Comparison of ENCODE assay signal across 12 cellular contexts in genomic region chr11:118156531-118157185, GRCh38. TPM values are rescaled to one million over a fixed set of nuclear protein-coding genes. Genes with fewer than 3 reads are reported as not detected.
A peak's percentile ranks its signal among the peaks of the same experiment; 100 is the strongest.
DNase-seq lines count a peak whose midpoint lies in the region; ATAC-seq lines count a peak whose summit lies in the region.
"Had no signal": no experiment of that assay in that cellular context is flagged by ENCODE, and none has a peak within 500 bp of the region (broad histone marks: within the 10 kb centered on the region; RNA-seq: fewer than 3 reads in every experiment).

No MANE protein-coding gene starts in this region.

- H3K27ac ChIP-seq in CD4-positive, CD25-positive, alpha-beta regulatory T cell (ENCODE audit: insufficient read depth, low read length, poor library complexity, severe bottlenecking), result no peak overlapping the region
- no peak overlapping the region for H3K27ac ChIP-seq in SJCRH30
- H3K27ac ChIP-seq: spleen, tibial artery had no signal

- DNase-seq in CD4-positive, CD25-positive, alpha-beta regulatory T cell, result peak in 2 of 3 donors; percentile 9 to 18
- DNase-seq in ELR (ENCODE audit: low read depth) (peak; percentile 16), T-helper 17 cell (no peak), SJCRH30 (no peak), AG20443 (ENCODE audit: low spot score) (no peak)
- DNase-seq: spleen, tibial artery had no signal

- peaks cover 0 to 15% (median 6%) of the 10 kb centered on the region in 4 donors for H3K4me1 Mint-ChIP-seq in CD4-positive, CD25-positive, alpha-beta regulatory T cell
- peaks cover 7% of the 10 kb centered on the region for H3K4me1 Mint-ChIP-seq in T-helper 17 cell

- peaks cover 80% of the 10 kb centered on the region for H3K27me3 Mint-ChIP-seq in CD4-positive, CD25-positive, alpha-beta regulatory T cell
- H3K27me3 Mint-ChIP-seq in T-helper 17 cell, result peaks cover 70% of the 10 kb centered on the region

- no peak overlapping the region for H3K4me3 Mint-ChIP-seq in CD4-positive, CD25-positive, alpha-beta regulatory T cell
- peak overlapping the region; percentile 55 for H3K4me3 Mint-ChIP-seq in T-helper 17 cell

- H3K4me3 ChIP-seq in CD4-positive, CD25-positive, alpha-beta regulatory T cell (ENCODE audit: low read depth, low read length), result no peak overlapping the region
- H3K4me3 ChIP-seq in iPS-18c (ENCODE audit: insufficient read depth, low read depth, low read length), result peak overlapping the region; percentile 34; the same call in 1 of the 2 replicates
- H3K4me3 ChIP-seq in SJCRH30, result no peak overlapping the region
- H3K4me3 ChIP-seq: spleen, tibial artery had no signal

- H3K27ac Mint-ChIP-seq in CD4-positive, CD25-positive, alpha-beta regulatory T cell, result peak overlapping the region in 1 of 3 donors; percentile 56
- H3K27ac Mint-ChIP-seq in T-helper 17 cell, result no peak overlapping the region

- no peaks in the 10 kb centered on the region for H3K36me3 Mint-ChIP-seq in CD4-positive, CD25-positive, alpha-beta regulatory T cell
- no peaks in the 10 kb centered on the region for H3K36me3 Mint-ChIP-seq in T-helper 17 cell (ENCODE audit: low read depth)

- ATAC-seq in CD4-positive, CD25-positive, alpha-beta regulatory T cell (ENCODE audit: low read depth in 2 of 2), result no peak
- ATAC-seq in T-helper 17 cell, result peak; percentile 63
- no peak for ATAC-seq in HG03439 (IDR thresholded peaks at IDR 0.05; ENCODE audit: unreplicated experiment)
- no peak for ATAC-seq in HG02642 (IDR thresholded peaks at IDR 0.05; ENCODE audit: poor library complexity, unreplicated experiment)

- no peaks in the 10 kb centered on the region for H3K36me3 ChIP-seq in CD4-positive, CD25-positive, alpha-beta regulatory T cell (ENCODE audit: control insufficient read depth, insufficient read depth, low read length)
- H3K36me3 ChIP-seq in SJCRH30, result no peaks in the 10 kb centered on the region
- H3K36me3 ChIP-seq: spleen, tibial artery had no signal

- H3K9me3 ChIP-seq in CD4-positive, CD25-positive, alpha-beta regulatory T cell (ENCODE audit: control insufficient read depth in 2 of 2, low read length in 2 of 2), result no peaks in the 10 kb centered on the region
- H3K9me3 ChIP-seq in T-helper 17 cell (ENCODE audit: control insufficient read depth, low read length, poor library complexity, severe bottlenecking), result no peaks in the 10 kb centered on the region
- H3K9me3 ChIP-seq in iPS-18c (ENCODE audit: control insufficient read depth, insufficient read depth, low read length), result no peaks in the 10 kb centered on the region
- H3K9me3 ChIP-seq in SJCRH30 (replicated peaks), result no peaks in the 10 kb centered on the region
- H3K9me3 ChIP-seq: spleen, tibial artery had no signal

- H3K4me1 ChIP-seq in CD4-positive, CD25-positive, alpha-beta regulatory T cell (ENCODE audit: control insufficient read depth, insufficient read depth, low read length, poor library complexity, severe bottlenecking), result peaks cover 12% of the 10 kb centered on the region
- no peaks in the 10 kb centered on the region for H3K4me1 ChIP-seq in SJCRH30

- H3K27me3 ChIP-seq in CD4-positive, CD25-positive, alpha-beta regulatory T cell (ENCODE audit: control insufficient read depth, insufficient read depth, low read length), result peaks cover 35% of the 10 kb centered on the region
- peaks cover 14% of the 10 kb centered on the region; the same call in 1 of the 2 replicates for H3K27me3 ChIP-seq in SJCRH30

- no peaks in the 10 kb centered on the region for H3K9me3 Mint-ChIP-seq in CD4-positive, CD25-positive, alpha-beta regulatory T cell

RNA-seq across cellular contexts. Expression of gene SCN4B, which starts 4.0 kb away (rescaled TPM):
- total RNA-seq in CD4-positive, CD25-positive, alpha-beta regulatory T cell, result not detected
- polyA plus RNA-seq in CD4-positive, CD25-positive, alpha-beta regulatory T cell, result not detected
- not detected for total RNA-seq in T-helper 17 cell
- not detected in 2 replicates for total RNA-seq in SJCRH30 (2014; rRNA removed; shearing (Covaris generic))
- total RNA-seq: OCI-LY7 had no signal

RNA-seq across cellular contexts. Expression of gene SCN2B, which starts 19.8 kb away (rescaled TPM):
- total RNA-seq in CD4-positive, CD25-positive, alpha-beta regulatory T cell, result not detected
- polyA plus RNA-seq in CD4-positive, CD25-positive, alpha-beta regulatory T cell, result not detected
- not detected for total RNA-seq in T-helper 17 cell
- not detected in 2 replicates for total RNA-seq in SJCRH30 (2014; rRNA removed; shearing (Covaris generic))
- total RNA-seq: dermis microvascular lymphatic vessel endothelial cell had no signal

Comparison
In these comparisons a context has a peak if more than half of its experiments do, and no peak if none do; other contexts are left out.
1. DNase-seq: peak in CD4-positive, CD25-positive, alpha-beta regulatory T cell (2 of 3) and ELR (single experiment); none in T-helper 17 cell (0 of 3), SJCRH30 (0 of 2) and AG20443 (single experiment).